ENCODE assay signal across 22 cellular contexts in genomic region chr14:99281396-99281795, GRCh38.
"Had no signal": no experiment of that assay in that cellular context is flagged by ENCODE, and none has a peak within 500 bp of the region (broad histone marks: within the 10 kb centered on the region; RNA-seq: fewer than 3 reads in every experiment).

No MANE protein-coding gene starts in this region.

- H3K9me3 ChIP-seq: esophagus squamous epithelium, gastroesophageal sphincter, neutrophil, sigmoid colon, stomach, thoracic aorta, transverse colon had no signal

- H3K27ac ChIP-seq: epithelial cell of prostate, esophagus squamous epithelium, gastroesophageal sphincter, neutrophil, sigmoid colon, skin epidermis, stomach, thoracic aorta, transverse colon had no signal

- H3K4me1 ChIP-seq: esophagus squamous epithelium, gastroesophageal sphincter, sigmoid colon, stomach, transverse colon had no signal

- ATAC-seq: gastroesophageal sphincter, left cardiac atrium, left ventricle myocardium superior had no signal

- H3K4me3 ChIP-seq: esophagus squamous epithelium, gastroesophageal sphincter, lung, sigmoid colon, skin epidermis, stomach, thoracic aorta, transverse colon had no signal

- H3K36me3 ChIP-seq: esophagus squamous epithelium, gastroesophageal sphincter, neutrophil, sigmoid colon, stomach, thoracic aorta, transverse colon had no signal

- DNase-seq: effector memory CD4-positive, alpha-beta T cell; esophagus squamous epithelium; foreskin fibroblast; glutamatergic neuron; kidney; left cardiac atrium; left ventricle myocardium superior; mesenchymal stem cell; midbrain; posterior cingulate gyrus; sigmoid colon; stimulated activated CD4-positive, alpha-beta T cell treated with anti-CD3 and anti-CD28 coated beads, Interleukin-2, amount 100 ng/mL, for 24 hours; stimulated activated CD4-positive, alpha-beta T cell treated with anti-CD3 and anti-CD28 coated beads, Interleukin-4, amount 100 ng/mL, for 4 hours; stomach; substantia nigra; transverse colon had no signal
